Comparison of ENCODE assay signal across 1 cellular context in genomic region chr13:95207769-95208366, GRCh38.
TF ChIP-seq lines count a peak whose summit lies in the region.

No MANE protein-coding gene starts in this region.

TF ChIP-seq in K562, 482 proteins besides CTCF, POLR2A, EP300 and RAD21 (continued from another document and continues in another):
- TF ChIP-seq TEAD4 (IDR thresholded peaks at IDR 0.05; ENCODE audit: low read length) (peak; percentile 60), TEAD4 (CRISPR knock-in tag; IDR thresholded peaks at IDR 0.05; ENCODE audit: borderline replicate concordance) (no peak), NCOA1 (IDR thresholded peaks at IDR 0.05; ENCODE audit: low read depth) (no peak), MTA2 (IDR thresholded peaks at IDR 0.05; ENCODE audit: low read depth) (peak; percentile 31; the same call in 1 of the 2 replicates), PREB (CRISPR knock-in tag; IDR thresholded peaks at IDR 0.05) (no peak), ZBTB8A (IDR thresholded peaks at IDR 0.05; ENCODE audit: partially characterized antibody) (no peak), NR2C1 (IDR thresholded peaks at IDR 0.05) (no peak), NR2C1 (tag; IDR thresholded peaks at IDR 0.05) (no peak), SMARCA5 (IDR thresholded peaks at IDR 0.05) (no peak), POLR3A (IDR thresholded peaks at IDR 0.05; ENCODE audit: borderline replicate concordance, extremely low read depth, insufficient read depth, insufficient read length) (no peak), NR1H2 (CRISPR knock-in tag; IDR thresholded peaks at IDR 0.05) (no peak), ZNF717 (CRISPR knock-in tag; IDR thresholded peaks at IDR 0.05) (no peak), FOXO4 (CRISPR knock-in tag; IDR thresholded peaks at IDR 0.05) (no peak), ARID3A (IDR thresholded peaks at IDR 0.05; ENCODE audit: borderline replicate concordance, low read depth, low read length) (no peak), DMBX1 (CRISPR knock-in tag; IDR thresholded peaks at IDR 0.05; ENCODE audit: borderline replicate concordance) (0 out of 2 replicates have a peak, but pooled peaks have one; percentile 49), TFAP4 (CRISPR knock-in tag; IDR thresholded peaks at IDR 0.05; ENCODE audit: borderline replicate concordance) (peak; percentile 38; the same call in 1 of the 2 replicates), TCF3 (CRISPR knock-in tag; IDR thresholded peaks at IDR 0.05) (peak; percentile 74), CBFA2T2 (conservative IDR thresholded peaks at IDR 0.05) (peak; percentile 55), NFXL1 (CRISPR knock-in tag; IDR thresholded peaks at IDR 0.05) (no peak), DEAF1 (CRISPR knock-in tag; IDR thresholded peaks at IDR 0.05) (no peak), NR2C2 (CRISPR knock-in tag; IDR thresholded peaks at IDR 0.05) (no peak), NR2C2 (tag; IDR thresholded peaks at IDR 0.05) (no peak), PCBP2 (IDR thresholded peaks at IDR 0.05; ENCODE audit: low read depth, low read length, poor library complexity, severe bottlenecking) (no peak), NFYB (IDR thresholded peaks at IDR 0.05; ENCODE audit: extremely low read depth, insufficient read length) (no peak), CCAR2 (IDR thresholded peaks at IDR 0.05; ENCODE audit: low read depth, low read length) (no peak), SOX6 (IDR thresholded peaks at IDR 0.05) (0 out of 2 replicates have a peak, but pooled peaks have one; percentile 27), IRF9 (tag; IDR thresholded peaks at IDR 0.05) (no peak), CEBPG (CRISPR knock-in tag; IDR thresholded peaks at IDR 0.05) (no peak), CEBPG (tag; conservative IDR thresholded peaks at IDR 0.05 in 1 of 2, IDR thresholded peaks at IDR 0.05 in 1 of 2) (no peak), ZNF197 (CRISPR knock-in tag; IDR thresholded peaks at IDR 0.05; ENCODE audit: low read depth) (no peak), SNIP1 (IDR thresholded peaks at IDR 0.05; ENCODE audit: low read depth) (no peak), FOXA1 (IDR thresholded peaks at IDR 0.05; ENCODE audit: borderline replicate concordance) (no peak), ZNF277 (CRISPR knock-in tag; IDR thresholded peaks at IDR 0.05; ENCODE audit: borderline replicate concordance) (no peak), POLR3G (IDR thresholded peaks at IDR 0.05; ENCODE audit: extremely low read depth, insufficient read length, insufficient replicate concordance) (no peak), STAT5A (IDR thresholded peaks at IDR 0.05; ENCODE audit: borderline replicate concordance, low read length) (peak; percentile 17; the same call in 1 of the 2 replicates), RFX5 (IDR thresholded peaks at IDR 0.05; ENCODE audit: low read depth, low read length) (no peak)
- TF ChIP-seq, protein P1, sequence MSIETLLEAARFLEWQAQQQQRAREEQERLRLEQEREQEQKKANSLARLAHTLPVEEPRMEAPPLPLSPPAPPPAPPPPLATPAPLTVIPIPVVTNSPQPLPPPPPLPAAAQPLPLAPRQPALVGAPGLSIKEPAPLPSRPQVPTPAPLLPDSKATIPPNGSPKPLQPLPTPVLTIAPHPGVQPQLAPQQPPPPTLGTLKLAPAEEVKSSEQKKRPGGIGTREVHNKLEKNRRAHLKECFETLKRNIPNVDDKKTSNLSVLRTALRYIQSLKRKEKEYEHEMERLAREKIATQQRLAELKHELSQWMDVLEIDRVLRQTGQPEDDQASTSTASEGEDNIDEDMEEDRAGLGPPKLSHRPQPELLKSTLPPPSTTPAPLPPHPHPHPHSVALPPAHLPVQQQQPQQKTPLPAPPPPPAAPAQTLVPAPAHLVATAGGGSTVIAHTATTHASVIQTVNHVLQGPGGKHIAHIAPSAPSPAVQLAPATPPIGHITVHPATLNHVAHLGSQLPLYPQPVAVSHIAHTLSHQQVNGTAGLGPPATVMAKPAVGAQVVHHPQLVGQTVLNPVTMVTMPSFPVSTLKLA (conservative IDR thresholded peaks at IDR 0.05), result peak; percentile 12 to 45; a peak in 1 of 4 replicates
- TF ChIP-seq, protein P2, sequence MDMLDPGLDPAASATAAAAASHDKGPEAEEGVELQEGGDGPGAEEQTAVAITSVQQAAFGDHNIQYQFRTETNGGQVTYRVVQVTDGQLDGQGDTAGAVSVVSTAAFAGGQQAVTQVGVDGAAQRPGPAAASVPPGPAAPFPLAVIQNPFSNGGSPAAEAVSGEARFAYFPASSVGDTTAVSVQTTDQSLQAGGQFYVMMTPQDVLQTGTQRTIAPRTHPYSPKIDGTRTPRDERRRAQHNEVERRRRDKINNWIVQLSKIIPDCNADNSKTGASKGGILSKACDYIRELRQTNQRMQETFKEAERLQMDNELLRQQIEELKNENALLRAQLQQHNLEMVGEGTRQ (CRISPR knock-in tag; IDR thresholded peaks at IDR 0.05), result peak; percentile 49; the same call in 1 of the 2 replicates
- TF ChIP-seq, protein P3, sequence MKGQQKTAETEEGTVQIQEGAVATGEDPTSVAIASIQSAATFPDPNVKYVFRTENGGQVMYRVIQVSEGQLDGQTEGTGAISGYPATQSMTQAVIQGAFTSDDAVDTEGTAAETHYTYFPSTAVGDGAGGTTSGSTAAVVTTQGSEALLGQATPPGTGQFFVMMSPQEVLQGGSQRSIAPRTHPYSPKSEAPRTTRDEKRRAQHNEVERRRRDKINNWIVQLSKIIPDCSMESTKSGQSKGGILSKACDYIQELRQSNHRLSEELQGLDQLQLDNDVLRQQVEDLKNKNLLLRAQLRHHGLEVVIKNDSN (CRISPR knock-in tag; IDR thresholded peaks at IDR 0.05), result peak; percentile 63
- TF ChIP-seq, protein P4, sequence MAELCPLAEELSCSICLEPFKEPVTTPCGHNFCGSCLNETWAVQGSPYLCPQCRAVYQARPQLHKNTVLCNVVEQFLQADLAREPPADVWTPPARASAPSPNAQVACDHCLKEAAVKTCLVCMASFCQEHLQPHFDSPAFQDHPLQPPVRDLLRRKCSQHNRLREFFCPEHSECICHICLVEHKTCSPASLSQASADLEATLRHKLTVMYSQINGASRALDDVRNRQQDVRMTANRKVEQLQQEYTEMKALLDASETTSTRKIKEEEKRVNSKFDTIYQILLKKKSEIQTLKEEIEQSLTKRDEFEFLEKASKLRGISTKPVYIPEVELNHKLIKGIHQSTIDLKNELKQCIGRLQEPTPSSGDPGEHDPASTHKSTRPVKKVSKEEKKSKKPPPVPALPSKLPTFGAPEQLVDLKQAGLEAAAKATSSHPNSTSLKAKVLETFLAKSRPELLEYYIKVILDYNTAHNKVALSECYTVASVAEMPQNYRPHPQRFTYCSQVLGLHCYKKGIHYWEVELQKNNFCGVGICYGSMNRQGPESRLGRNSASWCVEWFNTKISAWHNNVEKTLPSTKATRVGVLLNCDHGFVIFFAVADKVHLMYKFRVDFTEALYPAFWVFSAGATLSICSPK (IDR thresholded peaks at IDR 0.05; ENCODE audit: borderline replicate concordance), result no peak
- TF ChIP-seq, protein P5, sequence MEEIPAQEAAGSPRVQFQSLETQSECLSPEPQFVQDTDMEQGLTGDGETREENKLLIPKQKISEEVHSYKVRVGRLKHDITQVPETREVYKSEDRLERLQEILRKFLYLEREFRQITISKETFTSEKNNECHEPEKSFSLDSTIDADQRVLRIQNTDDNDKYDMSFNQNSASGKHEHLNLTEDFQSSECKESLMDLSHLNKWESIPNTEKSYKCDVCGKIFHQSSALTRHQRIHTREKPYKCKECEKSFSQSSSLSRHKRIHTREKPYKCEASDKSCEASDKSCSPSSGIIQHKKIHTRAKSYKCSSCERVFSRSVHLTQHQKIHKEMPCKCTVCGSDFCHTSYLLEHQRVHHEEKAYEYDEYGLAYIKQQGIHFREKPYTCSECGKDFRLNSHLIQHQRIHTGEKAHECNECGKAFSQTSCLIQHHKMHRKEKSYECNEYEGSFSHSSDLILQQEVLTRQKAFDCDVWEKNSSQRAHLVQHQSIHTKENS (CRISPR knock-in tag; IDR thresholded peaks at IDR 0.05), result no peak
- TF ChIP-seq, protein P6, sequence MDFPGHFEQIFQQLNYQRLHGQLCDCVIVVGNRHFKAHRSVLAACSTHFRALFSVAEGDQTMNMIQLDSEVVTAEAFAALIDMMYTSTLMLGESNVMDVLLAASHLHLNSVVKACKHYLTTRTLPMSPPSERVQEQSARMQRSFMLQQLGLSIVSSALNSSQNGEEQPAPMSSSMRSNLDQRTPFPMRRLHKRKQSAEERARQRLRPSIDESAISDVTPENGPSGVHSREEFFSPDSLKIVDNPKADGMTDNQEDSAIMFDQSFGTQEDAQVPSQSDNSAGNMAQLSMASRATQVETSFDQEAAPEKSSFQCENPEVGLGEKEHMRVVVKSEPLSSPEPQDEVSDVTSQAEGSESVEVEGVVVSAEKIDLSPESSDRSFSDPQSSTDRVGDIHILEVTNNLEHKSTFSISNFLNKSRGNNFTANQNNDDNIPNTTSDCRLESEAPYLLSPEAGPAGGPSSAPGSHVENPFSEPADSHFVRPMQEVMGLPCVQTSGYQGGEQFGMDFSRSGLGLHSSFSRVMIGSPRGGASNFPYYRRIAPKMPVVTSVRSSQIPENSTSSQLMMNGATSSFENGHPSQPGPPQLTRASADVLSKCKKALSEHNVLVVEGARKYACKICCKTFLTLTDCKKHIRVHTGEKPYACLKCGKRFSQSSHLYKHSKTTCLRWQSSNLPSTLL (IDR thresholded peaks at IDR 0.05), result no peak
- TF ChIP-seq, protein P7, sequence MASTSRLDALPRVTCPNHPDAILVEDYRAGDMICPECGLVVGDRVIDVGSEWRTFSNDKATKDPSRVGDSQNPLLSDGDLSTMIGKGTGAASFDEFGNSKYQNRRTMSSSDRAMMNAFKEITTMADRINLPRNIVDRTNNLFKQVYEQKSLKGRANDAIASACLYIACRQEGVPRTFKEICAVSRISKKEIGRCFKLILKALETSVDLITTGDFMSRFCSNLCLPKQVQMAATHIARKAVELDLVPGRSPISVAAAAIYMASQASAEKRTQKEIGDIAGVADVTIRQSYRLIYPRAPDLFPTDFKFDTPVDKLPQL (IDR thresholded peaks at IDR 0.05; ENCODE audit: extremely low read depth, insufficient read length), result no peak
